In the genomic region with DNA sequence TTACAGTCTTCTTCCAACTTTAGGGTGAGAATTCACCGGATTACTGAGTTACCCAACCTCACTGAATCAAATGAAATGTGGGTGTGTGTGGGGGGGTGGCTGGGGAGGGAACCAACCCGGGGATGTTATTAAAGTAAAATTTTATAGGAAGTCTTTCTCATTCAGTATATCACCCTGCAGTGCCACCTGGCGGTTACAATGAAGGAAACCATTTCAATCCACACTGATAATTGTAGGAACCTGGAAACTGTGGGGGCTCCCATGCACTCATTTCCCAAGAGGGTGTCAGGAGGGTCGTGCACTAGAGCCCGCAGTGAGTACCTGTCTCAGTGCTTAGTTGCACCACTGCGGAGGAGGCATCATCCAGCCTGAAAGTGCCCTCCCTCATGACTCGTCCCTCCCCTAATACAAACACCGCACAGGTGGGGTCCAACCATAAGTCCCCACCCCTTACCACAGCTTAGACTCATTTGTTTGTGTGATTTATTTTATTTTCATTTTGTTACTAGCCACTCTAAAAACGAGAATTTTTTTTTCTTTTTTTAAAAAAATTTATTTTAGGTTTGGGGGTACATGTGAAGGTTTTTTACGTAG, we compare ENCODE assay signal across 9 cellular contexts. TPM values are rescaled to one million over a fixed set of nuclear protein-coding genes. Genes with fewer than 3 reads are reported as not detected.
A peak's percentile ranks its signal among the peaks of the same experiment; 100 is the strongest.
DNase-seq lines count a peak whose midpoint lies in the region; ATAC-seq and TF ChIP-seq lines count a peak whose summit lies in the region.
"Had no signal": no experiment of that assay in that cellular context is flagged by ENCODE, and none has a peak within 500 bp of the region (broad histone marks: within the 10 kb centered on the region; RNA-seq: fewer than 3 reads in every experiment).

No MANE protein-coding gene starts in this region.

- no peaks in the 10 kb centered on the region for H3K36me3 Mint-ChIP-seq in naive thymus-derived CD8-positive, alpha-beta T cell

- peak; percentile 44 for TF ChIP-seq CTCF in epithelial cell of esophagus (IDR thresholded peaks at IDR 0.05; ENCODE audit: insufficient read depth, low read depth, low read length, missing control alignments)
- peak; percentile 70 to 77 (median 72) for TF ChIP-seq CTCF in transverse colon (IDR thresholded peaks at IDR 0.05)

- in situ Hi-C loops in transverse colon (cut with MboI; ENCODE audit: low pct_ligation_motif_present in 1 of 4, low pct_unique_long_range_greater_than_20kb in 1 of 4, low sequenced_read_pairs in 3 of 4): loop anchor here in 2 of 4 donors (5.0 kb wide), 1 partner anchor 199 kb away; no protein-coding TSS in a partner anchor

- H3K36me3 ChIP-seq in transverse colon: no peaks in the 10 kb centered on the region

- H3K4me1 Mint-ChIP-seq in naive thymus-derived CD8-positive, alpha-beta T cell: no peaks in the 10 kb centered on the region

- POLR2A ChIA-PET in naive thymus-derived CD8-positive, alpha-beta T cell (lab: Charles Lee): no interaction called here

- no peak for TF ChIP-seq POLR2A in transverse colon (IDR thresholded peaks at IDR 0.05)

- no peak overlapping the region for H3K27ac Mint-ChIP-seq in naive thymus-derived CD8-positive, alpha-beta T cell

- no peaks in the 10 kb centered on the region for H3K9me3 Mint-ChIP-seq in naive thymus-derived CD8-positive, alpha-beta T cell

- H3K27me3 ChIP-seq in transverse colon: no peaks in the 10 kb centered on the region

- peak; percentile 64 for DNase-seq in activated effector memory CD4-positive, alpha-beta T cell treated with anti-CD3 and anti-CD28 coated beads, Interleukin-2, amount 50 U/mL, for 16 hours
- no peak for DNase-seq in activated effector memory CD4-positive, alpha-beta T cell treated with Interleukin-2 at 50 U/mL for 16 hours
- DNase-seq in NCI-H1694 treated with DMSO at 0.1 percent for 48 hours (lab: John Stamatoyannopoulos, UW) (peak; percentile 65), epithelial cell of esophagus (ENCODE audit: low read depth) (peak; percentile 42), transverse colon (peak; percentile 68)
- peak; percentile 12 for DNase-seq in activated CD4-positive, alpha-beta T cell treated with anti-CD3 and anti-CD28 coated beads, Interleukin-2, amount 50 U/mL, for 1 hour
- peak in 9 of 10 donors; percentile 7 to 65 (median 17) for DNase-seq in naive thymus-derived CD8-positive, alpha-beta T cell

- H3K27me3 Mint-ChIP-seq in naive thymus-derived CD8-positive, alpha-beta T cell: peaks cover 2 to 19% (median 15%) of the 10 kb centered on the region in 5 donors

- H3K4me1 ChIP-seq in transverse colon: peaks cover 0 to 9% (median 0%) of the 10 kb centered on the region in 4 donors

- no peak overlapping the region for H3K4me3 ChIP-seq in epithelial cell of esophagus (ENCODE audit: low read length)
- no peak overlapping the region for H3K4me3 ChIP-seq in transverse colon

- H3K27ac ChIP-seq in transverse colon: no peak overlapping the region
- H3K27ac ChIP-seq: epithelial cell of prostate had no signal

- TF ChIP-seq EP300 in transverse colon (IDR thresholded peaks at IDR 0.05; ENCODE audit: low read depth): no peak

- WGBS in transverse colon (ENCODE audit: low coverage in 1 of 2), 2 donors: 28 to 32% methylated on average over 8 to 10 of the region's 10 CpGs

- H3K9me3 ChIP-seq in transverse colon: no peaks in the 10 kb centered on the region

- no peak for ATAC-seq in naive thymus-derived CD8-positive, alpha-beta T cell
- ATAC-seq in HG02623 (IDR thresholded peaks at IDR 0.05; ENCODE audit: unreplicated experiment): no peak

- H3K4me3 Mint-ChIP-seq in naive thymus-derived CD8-positive, alpha-beta T cell: no peak overlapping the region

- intact Hi-C loops in transverse colon (cut with DNase I; ENCODE audit: low total_unique reads): loop anchor here (1.0 kb wide), 1 partner anchor 198 kb away; no protein-coding TSS in a partner anchor

RNA-seq across cellular contexts. Expression of a gene that starts 29.1 kb away (rescaled TPM):
- total RNA-seq in naive thymus-derived CD8-positive, alpha-beta T cell: not detected
- not detected for polyA plus RNA-seq in naive thymus-derived CD8-positive, alpha-beta T cell
- under 1 TPM in 1 of 4 donors, not detected in 3; 0.27 TPM for total RNA-seq in transverse colon
